1 cellular context compared by ENCODE assay signal in the genomic region with DNA sequence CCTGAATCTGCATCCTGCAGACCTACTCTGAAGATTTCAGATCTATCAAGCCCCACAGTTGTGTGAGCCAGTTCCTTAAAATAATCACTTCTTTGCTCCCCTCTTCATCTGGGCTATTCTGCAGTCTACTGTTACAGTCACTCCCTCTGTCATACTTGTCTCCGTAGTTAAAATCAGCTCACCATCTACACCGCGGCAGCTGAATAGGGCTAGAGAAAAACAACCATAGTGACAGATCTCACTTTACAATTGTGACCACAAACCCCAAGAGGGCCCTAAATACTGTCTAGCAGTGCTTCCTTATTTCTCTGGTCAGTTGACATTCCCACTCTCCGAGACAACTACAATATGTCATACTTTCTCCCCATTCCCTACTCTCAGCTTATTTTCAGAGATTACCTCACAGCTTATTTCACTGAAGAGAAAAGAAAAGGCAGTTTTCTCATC.
TF ChIP-seq lines count a peak whose summit lies in the region.

No MANE protein-coding gene starts in this region.

TF ChIP-seq in K562, 482 proteins besides CTCF, POLR2A, EP300 and RAD21 (continued from another document and continues in another):
- TF ChIP-seq, protein P1, sequence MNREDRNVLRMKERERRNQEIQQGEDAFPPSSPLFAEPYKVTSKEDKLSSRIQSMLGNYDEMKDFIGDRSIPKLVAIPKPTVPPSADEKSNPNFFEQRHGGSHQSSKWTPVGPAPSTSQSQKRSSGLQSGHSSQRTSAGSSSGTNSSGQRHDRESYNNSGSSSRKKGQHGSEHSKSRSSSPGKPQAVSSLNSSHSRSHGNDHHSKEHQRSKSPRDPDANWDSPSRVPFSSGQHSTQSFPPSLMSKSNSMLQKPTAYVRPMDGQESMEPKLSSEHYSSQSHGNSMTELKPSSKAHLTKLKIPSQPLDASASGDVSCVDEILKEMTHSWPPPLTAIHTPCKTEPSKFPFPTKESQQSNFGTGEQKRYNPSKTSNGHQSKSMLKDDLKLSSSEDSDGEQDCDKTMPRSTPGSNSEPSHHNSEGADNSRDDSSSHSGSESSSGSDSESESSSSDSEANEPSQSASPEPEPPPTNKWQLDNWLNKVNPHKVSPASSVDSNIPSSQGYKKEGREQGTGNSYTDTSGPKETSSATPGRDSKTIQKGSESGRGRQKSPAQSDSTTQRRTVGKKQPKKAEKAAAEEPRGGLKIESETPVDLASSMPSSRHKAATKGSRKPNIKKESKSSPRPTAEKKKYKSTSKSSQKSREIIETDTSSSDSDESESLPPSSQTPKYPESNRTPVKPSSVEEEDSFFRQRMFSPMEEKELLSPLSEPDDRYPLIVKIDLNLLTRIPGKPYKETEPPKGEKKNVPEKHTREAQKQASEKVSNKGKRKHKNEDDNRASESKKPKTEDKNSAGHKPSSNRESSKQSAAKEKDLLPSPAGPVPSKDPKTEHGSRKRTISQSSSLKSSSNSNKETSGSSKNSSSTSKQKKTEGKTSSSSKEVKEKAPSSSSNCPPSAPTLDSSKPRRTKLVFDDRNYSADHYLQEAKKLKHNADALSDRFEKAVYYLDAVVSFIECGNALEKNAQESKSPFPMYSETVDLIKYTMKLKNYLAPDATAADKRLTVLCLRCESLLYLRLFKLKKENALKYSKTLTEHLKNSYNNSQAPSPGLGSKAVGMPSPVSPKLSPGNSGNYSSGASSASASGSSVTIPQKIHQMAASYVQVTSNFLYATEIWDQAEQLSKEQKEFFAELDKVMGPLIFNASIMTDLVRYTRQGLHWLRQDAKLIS (CRISPR knock-in tag; IDR thresholded peaks at IDR 0.05): no peak
- no peak for TF ChIP-seq FOXA3 (CRISPR knock-in tag; conservative IDR thresholded peaks at IDR 0.05 in 1 of 2, IDR thresholded peaks at IDR 0.05 in 1 of 2)
- TF ChIP-seq CHD1 (IDR thresholded peaks at IDR 0.05; ENCODE audit: low read length): no peak
- no peak for TF ChIP-seq RBFOX2 (IDR thresholded peaks at IDR 0.05; ENCODE audit: low read depth, low read length)
- TF ChIP-seq RUNX1 (IDR thresholded peaks at IDR 0.05; ENCODE audit: low read depth): no peak
- TF ChIP-seq, protein P2, sequence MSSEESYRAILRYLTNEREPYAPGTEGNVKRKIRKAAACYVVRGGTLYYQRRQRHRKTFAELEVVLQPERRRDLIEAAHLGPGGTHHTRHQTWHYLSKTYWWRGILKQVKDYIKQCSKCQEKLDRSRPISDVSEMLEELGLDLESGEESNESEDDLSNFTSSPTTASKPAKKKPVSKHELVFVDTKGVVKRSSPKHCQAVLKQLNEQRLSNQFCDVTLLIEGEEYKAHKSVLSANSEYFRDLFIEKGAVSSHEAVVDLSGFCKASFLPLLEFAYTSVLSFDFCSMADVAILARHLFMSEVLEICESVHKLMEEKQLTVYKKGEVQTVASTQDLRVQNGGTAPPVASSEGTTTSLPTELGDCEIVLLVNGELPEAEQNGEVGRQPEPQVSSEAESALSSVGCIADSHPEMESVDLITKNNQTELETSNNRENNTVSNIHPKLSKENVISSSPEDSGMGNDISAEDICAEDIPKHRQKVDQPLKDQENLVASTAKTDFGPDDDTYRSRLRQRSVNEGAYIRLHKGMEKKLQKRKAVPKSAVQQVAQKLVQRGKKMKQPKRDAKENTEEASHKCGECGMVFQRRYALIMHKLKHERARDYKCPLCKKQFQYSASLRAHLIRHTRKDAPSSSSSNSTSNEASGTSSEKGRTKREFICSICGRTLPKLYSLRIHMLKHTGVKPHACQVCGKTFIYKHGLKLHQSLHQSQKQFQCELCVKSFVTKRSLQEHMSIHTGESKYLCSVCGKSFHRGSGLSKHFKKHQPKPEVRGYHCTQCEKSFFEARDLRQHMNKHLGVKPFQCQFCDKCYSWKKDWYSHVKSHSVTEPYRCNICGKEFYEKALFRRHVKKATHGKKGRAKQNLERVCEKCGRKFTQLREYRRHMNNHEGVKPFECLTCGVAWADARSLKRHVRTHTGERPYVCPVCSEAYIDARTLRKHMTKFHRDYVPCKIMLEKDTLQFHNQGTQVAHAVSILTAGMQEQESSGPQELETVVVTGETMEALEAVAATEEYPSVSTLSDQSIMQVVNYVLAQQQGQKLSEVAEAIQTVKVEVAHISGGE (CRISPR knock-in tag; IDR thresholded peaks at IDR 0.05): no peak
- no peak for TF ChIP-seq MTA3 (IDR thresholded peaks at IDR 0.05; ENCODE audit: borderline replicate concordance)
- TF ChIP-seq COPS2 (conservative IDR thresholded peaks at IDR 0.05): no peak
- TF ChIP-seq RBM25 (IDR thresholded peaks at IDR 0.05; ENCODE audit: low read depth, low read length, severe bottlenecking): no peak
- no peak for TF ChIP-seq NUFIP1 (IDR thresholded peaks at IDR 0.05; ENCODE audit: partially characterized antibody)
- TF ChIP-seq, protein P3, sequence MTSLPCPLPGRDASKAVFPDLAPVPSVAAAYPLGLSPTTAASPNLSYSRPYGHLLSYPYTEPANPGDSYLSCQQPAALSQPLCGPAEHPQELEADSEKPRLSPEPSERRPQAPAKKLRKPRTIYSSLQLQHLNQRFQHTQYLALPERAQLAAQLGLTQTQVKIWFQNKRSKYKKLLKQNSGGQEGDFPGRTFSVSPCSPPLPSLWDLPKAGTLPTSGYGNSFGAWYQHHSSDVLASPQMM (CRISPR knock-in tag; IDR thresholded peaks at IDR 0.05): no peak
- no peak for TF ChIP-seq LARP7 (IDR thresholded peaks at IDR 0.05)
- TF ChIP-seq ZEB2 (IDR thresholded peaks at IDR 0.05): no peak
- peak; percentile 27; the same call in 1 of the 2 replicates for TF ChIP-seq TEAD4 (IDR thresholded peaks at IDR 0.05; ENCODE audit: low read length)
- no peak for TF ChIP-seq TEAD4 (CRISPR knock-in tag; IDR thresholded peaks at IDR 0.05; ENCODE audit: borderline replicate concordance)
- no peak for TF ChIP-seq ZNF140 (CRISPR knock-in tag; IDR thresholded peaks at IDR 0.05)
- TF ChIP-seq, protein P4, sequence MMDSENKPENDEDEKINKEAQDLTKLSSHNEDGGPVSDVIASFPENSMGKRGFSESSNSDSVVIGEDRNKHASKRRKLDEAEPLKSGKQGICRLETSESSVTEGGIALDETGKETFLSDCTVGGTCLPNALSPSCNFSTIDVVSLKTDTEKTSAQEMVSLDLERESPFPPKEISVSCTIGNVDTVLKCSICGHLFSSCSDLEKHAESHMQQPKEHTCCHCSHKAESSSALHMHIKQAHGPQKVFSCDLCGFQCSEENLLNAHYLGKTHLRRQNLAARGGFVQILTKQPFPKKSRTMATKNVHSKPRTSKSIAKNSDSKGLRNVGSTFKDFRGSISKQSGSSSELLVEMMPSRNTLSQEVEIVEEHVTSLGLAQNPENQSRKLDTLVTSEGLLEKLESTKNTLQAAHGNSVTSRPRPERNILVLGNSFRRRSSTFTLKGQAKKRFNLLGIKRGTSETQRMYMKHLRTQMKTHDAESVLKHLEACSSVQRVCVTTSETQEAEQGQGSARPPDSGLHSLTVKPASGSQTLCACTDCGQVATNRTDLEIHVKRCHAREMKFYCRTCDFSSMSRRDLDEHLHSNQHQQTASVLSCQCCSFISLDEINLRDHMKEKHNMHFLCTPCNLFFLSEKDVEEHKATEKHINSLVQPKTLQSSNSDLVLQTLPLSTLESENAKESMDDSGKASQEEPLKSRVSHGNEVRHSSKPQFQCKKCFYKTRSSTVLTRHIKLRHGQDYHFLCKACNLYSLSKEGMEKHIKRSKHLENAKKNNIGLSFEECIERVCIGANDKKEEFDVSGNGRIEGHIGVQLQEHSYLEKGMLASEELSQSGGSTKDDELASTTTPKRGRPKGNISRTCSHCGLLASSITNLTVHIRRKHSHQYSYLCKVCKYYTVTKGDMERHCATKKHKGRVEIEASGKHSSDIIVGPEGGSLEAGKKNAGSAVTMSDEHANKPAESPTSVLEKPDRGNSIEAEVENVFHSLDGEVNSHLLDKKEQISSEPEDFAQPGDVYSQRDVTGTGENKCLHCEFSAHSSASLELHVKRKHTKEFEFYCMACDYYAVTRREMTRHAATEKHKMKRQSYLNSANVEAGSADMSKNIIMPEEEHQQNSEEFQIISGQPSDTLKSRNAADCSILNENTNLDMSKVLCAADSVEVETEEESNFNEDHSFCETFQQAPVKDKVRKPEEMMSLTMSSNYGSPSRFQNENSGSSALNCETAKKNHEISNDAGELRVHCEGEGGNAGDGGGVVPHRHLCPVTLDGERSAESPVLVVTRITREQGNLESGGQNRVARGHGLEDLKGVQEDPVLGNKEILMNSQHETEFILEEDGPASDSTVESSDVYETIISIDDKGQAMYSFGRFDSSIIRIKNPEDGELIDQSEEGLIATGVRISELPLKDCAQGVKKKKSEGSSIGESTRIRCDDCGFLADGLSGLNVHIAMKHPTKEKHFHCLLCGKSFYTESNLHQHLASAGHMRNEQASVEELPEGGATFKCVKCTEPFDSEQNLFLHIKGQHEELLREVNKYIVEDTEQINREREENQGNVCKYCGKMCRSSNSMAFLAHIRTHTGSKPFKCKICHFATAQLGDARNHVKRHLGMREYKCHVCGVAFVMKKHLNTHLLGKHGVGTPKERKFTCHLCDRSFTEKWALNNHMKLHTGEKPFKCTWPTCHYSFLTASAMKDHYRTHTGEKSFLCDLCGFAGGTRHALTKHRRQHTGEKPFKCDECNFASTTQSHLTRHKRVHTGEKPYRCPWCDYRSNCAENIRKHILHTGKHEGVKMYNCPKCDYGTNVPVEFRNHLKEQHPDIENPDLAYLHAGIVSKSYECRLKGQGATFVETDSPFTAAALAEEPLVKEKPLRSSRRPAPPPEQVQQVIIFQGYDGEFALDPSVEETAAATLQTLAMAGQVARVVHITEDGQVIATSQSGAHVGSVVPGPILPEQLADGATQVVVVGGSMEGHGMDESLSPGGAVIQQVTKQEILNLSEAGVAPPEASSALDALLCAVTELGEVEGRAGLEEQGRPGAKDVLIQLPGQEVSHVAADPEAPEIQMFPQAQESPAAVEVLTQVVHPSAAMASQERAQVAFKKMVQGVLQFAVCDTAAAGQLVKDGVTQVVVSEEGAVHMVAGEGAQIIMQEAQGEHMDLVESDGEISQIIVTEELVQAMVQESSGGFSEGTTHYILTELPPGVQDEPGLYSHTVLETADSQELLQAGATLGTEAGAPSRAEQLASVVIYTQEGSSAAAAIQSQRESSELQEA (IDR thresholded peaks at IDR 0.05; ENCODE audit: low read depth): no peak
- TF ChIP-seq, protein P5, sequence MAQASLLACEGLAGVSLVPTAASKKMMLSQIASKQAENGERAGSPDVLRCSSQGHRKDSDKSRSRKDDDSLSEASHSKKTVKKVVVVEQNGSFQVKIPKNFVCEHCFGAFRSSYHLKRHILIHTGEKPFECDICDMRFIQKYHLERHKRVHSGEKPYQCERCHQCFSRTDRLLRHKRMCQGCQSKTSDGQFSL (CRISPR knock-in tag; IDR thresholded peaks at IDR 0.05): no peak
- TF ChIP-seq, protein P5 (tag; IDR thresholded peaks at IDR 0.05): no peak
- TF ChIP-seq HDGF (IDR thresholded peaks at IDR 0.05): no peak
- TF ChIP-seq OTX1 (CRISPR knock-in tag; IDR thresholded peaks at IDR 0.05): no peak
- no peak for TF ChIP-seq ZC3H8 (IDR thresholded peaks at IDR 0.05)
- TF ChIP-seq BRD4 (IDR thresholded peaks at IDR 0.05): no peak
- TF ChIP-seq, protein P6, sequence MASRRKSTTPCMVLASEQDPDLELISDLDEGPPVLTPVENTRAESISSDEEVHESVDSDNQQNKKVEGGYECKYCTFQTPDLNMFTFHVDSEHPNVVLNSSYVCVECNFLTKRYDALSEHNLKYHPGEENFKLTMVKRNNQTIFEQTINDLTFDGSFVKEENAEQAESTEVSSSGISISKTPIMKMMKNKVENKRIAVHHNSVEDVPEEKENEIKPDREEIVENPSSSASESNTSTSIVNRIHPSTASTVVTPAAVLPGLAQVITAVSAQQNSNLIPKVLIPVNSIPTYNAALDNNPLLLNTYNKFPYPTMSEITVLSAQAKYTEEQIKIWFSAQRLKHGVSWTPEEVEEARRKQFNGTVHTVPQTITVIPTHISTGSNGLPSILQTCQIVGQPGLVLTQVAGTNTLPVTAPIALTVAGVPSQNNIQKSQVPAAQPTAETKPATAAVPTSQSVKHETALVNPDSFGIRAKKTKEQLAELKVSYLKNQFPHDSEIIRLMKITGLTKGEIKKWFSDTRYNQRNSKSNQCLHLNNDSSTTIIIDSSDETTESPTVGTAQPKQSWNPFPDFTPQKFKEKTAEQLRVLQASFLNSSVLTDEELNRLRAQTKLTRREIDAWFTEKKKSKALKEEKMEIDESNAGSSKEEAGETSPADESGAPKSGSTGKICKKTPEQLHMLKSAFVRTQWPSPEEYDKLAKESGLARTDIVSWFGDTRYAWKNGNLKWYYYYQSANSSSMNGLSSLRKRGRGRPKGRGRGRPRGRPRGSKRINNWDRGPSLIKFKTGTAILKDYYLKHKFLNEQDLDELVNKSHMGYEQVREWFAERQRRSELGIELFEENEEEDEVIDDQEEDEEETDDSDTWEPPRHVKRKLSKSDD (conservative IDR thresholded peaks at IDR 0.05; ENCODE audit: low read length): no peak
- TF ChIP-seq, protein P7, sequence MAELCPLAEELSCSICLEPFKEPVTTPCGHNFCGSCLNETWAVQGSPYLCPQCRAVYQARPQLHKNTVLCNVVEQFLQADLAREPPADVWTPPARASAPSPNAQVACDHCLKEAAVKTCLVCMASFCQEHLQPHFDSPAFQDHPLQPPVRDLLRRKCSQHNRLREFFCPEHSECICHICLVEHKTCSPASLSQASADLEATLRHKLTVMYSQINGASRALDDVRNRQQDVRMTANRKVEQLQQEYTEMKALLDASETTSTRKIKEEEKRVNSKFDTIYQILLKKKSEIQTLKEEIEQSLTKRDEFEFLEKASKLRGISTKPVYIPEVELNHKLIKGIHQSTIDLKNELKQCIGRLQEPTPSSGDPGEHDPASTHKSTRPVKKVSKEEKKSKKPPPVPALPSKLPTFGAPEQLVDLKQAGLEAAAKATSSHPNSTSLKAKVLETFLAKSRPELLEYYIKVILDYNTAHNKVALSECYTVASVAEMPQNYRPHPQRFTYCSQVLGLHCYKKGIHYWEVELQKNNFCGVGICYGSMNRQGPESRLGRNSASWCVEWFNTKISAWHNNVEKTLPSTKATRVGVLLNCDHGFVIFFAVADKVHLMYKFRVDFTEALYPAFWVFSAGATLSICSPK (IDR thresholded peaks at IDR 0.05; ENCODE audit: borderline replicate concordance): no peak
- TF ChIP-seq MED1 (CRISPR knock-in tag; IDR thresholded peaks at IDR 0.05; ENCODE audit: borderline replicate concordance): no peak
- TF ChIP-seq ESRRA (IDR thresholded peaks at IDR 0.05; ENCODE audit: borderline replicate concordance, low read depth): peak; percentile 64; the same call in 1 of the 2 replicates
- TF ChIP-seq NCOA6 (IDR thresholded peaks at IDR 0.05): no peak
- TF ChIP-seq XRCC3 (IDR thresholded peaks at IDR 0.05): no peak
- TF ChIP-seq, protein P8, sequence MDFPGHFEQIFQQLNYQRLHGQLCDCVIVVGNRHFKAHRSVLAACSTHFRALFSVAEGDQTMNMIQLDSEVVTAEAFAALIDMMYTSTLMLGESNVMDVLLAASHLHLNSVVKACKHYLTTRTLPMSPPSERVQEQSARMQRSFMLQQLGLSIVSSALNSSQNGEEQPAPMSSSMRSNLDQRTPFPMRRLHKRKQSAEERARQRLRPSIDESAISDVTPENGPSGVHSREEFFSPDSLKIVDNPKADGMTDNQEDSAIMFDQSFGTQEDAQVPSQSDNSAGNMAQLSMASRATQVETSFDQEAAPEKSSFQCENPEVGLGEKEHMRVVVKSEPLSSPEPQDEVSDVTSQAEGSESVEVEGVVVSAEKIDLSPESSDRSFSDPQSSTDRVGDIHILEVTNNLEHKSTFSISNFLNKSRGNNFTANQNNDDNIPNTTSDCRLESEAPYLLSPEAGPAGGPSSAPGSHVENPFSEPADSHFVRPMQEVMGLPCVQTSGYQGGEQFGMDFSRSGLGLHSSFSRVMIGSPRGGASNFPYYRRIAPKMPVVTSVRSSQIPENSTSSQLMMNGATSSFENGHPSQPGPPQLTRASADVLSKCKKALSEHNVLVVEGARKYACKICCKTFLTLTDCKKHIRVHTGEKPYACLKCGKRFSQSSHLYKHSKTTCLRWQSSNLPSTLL (IDR thresholded peaks at IDR 0.05): no peak
- no peak for TF ChIP-seq POLR2H (tag; IDR thresholded peaks at IDR 0.05; ENCODE audit: low read depth)
- TF ChIP-seq CBFA2T2 (conservative IDR thresholded peaks at IDR 0.05): no peak
- no peak for TF ChIP-seq ASH1L (IDR thresholded peaks at IDR 0.05; ENCODE audit: borderline replicate concordance, low read depth, partially characterized antibody)
